Comparison of ENCODE assay signal across 17 cellular contexts in the genomic region with DNA sequence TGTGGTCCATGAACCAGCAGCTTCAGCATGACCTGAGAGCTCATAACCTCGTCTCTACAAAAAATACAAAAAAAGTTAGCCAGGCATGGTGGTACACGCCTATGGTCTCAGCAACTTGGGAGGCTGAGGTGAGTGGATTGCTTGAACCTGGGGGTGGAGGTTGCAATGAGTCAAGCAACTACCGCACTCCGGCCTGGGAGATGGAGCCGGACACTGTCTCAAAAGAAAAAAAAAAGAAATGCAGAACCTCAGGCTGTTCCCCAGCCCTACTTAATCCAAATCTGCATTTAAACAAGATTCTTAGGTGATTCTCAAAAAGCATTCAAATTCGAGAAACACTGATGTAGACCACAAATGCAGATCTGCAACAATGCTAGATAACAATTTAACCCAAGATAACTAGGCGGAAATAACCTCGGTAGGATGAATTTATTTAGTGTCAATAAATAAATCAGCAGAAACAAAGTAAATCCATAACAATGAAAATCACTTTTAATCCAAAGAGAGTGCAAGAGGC.
A peak's percentile ranks its signal among the peaks of the same experiment; 100 is the strongest.
DNase-seq lines count a peak whose midpoint lies in the region; ATAC-seq and TF ChIP-seq lines count a peak whose summit lies in the region.
"Had no signal": no experiment of that assay in that cellular context is flagged by ENCODE, and none has a peak within 500 bp of the region (broad histone marks: within the 10 kb centered on the region; RNA-seq: fewer than 3 reads in every experiment).

No MANE protein-coding gene starts in this region.

- H3K9me3 ChIP-seq in HUES64 (ENCODE audit: insufficient read depth, low read depth, low read length) (no peaks in the 10 kb centered on the region), esophagus muscularis mucosa (no peaks in the 10 kb centered on the region), neural progenitor cell (ENCODE audit: low read depth) (no peaks in the 10 kb centered on the region)
- H3K9me3 ChIP-seq: A549, BLaER1 had no signal

- TF ChIP-seq EP300 in esophagus muscularis mucosa (IDR thresholded peaks at IDR 0.05) = no peak

- peaks cover 42% of the 10 kb centered on the region for H3K4me1 ChIP-seq in GM23338 (ENCODE audit: insufficient read depth)
- peaks cover 53% of the 10 kb centered on the region for H3K4me1 ChIP-seq in HUES64 (ENCODE audit: insufficient read depth, low read length)
- H3K4me1 ChIP-seq in esophagus muscularis mucosa = peaks cover 0 to 12% (median 9%) of the 10 kb centered on the region in 4 donors
- H3K4me1 ChIP-seq in neural progenitor cell = peaks cover 44% of the 10 kb centered on the region
- H3K4me1 ChIP-seq: A549 had no signal

- DNase-seq in GM23338 (ENCODE audit: low spot score) (peak; percentile 47), esophagus muscularis mucosa (ENCODE audit: extremely low spot score) (peak; percentile 26), neural progenitor cell (ENCODE audit: low spot score) (no peak), NCI-H2227 (lab: John Stamatoyannopoulos, UW; ENCODE audit: unreplicated experiment) (no peak), cerebellar nuclear complex (lab: John Stamatoyannopoulos, UW) (no peak)
- no peak for DNase-seq in stimulated activated CD4-positive, alpha-beta T cell treated with anti-CD3 and anti-CD28 coated beads, Interleukin-4, amount 100 ng/mL, for 1 hour
- DNase-seq: Calu3; CD4-positive, alpha-beta memory T cell; DMS79 treated with DMSO at 0.1 percent for 48 hours; GF-D8; HCEC 1CT; HFFc6 had no signal

- H3K4me3 Mint-ChIP-seq in GM23338 (0 out of 3 replicates have a peak overlapping the region, but pooled peaks have one; percentile 5), neural progenitor cell (no peak overlapping the region)
- H3K4me3 Mint-ChIP-seq: CD14-positive monocyte; CD4-positive, alpha-beta memory T cell; HFFc6 had no signal

- H3K36me3 Mint-ChIP-seq in GM23338 (ENCODE audit: low read depth) (no peaks in the 10 kb centered on the region), neural progenitor cell (no peaks in the 10 kb centered on the region)
- H3K36me3 Mint-ChIP-seq: CD14-positive monocyte; CD4-positive, alpha-beta memory T cell had no signal

- no peak for TF ChIP-seq POLR2A in esophagus muscularis mucosa (IDR thresholded peaks at IDR 0.05; ENCODE audit: low read depth)

- intact Hi-C loops in esophagus muscularis mucosa (cut with DNase I) = no loop called here

- H4K20me1 ChIP-seq in GM23338 (replicated peaks; ENCODE audit: insufficient read depth) (no peaks in the 10 kb centered on the region), neural progenitor cell (ENCODE audit: low read depth) (no peaks in the 10 kb centered on the region)
- H4K20me1 ChIP-seq: BLaER1 had no signal

- H3K27ac Mint-ChIP-seq in GM23338 = peak overlapping the region; percentile 49; the same call in 1 of the 2 replicates
- H3K27ac Mint-ChIP-seq in neural progenitor cell = no peak overlapping the region
- H3K27ac Mint-ChIP-seq: CD4-positive, alpha-beta memory T cell; HFFc6 had no signal

- H3K4me2 ChIP-seq in GM23338 = peak overlapping the region; percentile 8
- H3K4me2 ChIP-seq in neural progenitor cell = peak overlapping the region; percentile 5
- H3K4me2 ChIP-seq: A549, BLaER1 had no signal

- H3K27me3 ChIP-seq in GM23338 (ENCODE audit: insufficient read depth) (no peaks in the 10 kb centered on the region), HUES64 (ENCODE audit: insufficient read depth, low read length) (no peaks in the 10 kb centered on the region), esophagus muscularis mucosa (no peaks in the 10 kb centered on the region), neural progenitor cell (no peaks in the 10 kb centered on the region)
- H3K27me3 ChIP-seq: BLaER1 had no signal

- H3K9me3 Mint-ChIP-seq in GM23338 (no peaks in the 10 kb centered on the region), neural progenitor cell (peaks cover 2% of the 10 kb centered on the region)
- H3K9me3 Mint-ChIP-seq: CD4-positive, alpha-beta memory T cell; HFFc6 had no signal

- H3K27ac ChIP-seq in GM23338 (ENCODE audit: low read depth) (peak overlapping the region; percentile 56), HUES64 (ENCODE audit: low read depth, low read length) (peak overlapping the region; percentile 51; the same call in 1 of the 2 replicates), esophagus muscularis mucosa (replicated peaks in 1 of 4) (no peak overlapping the region), neural progenitor cell (no peak overlapping the region)
- H3K27ac ChIP-seq: 22Rv1, A549, BLaER1 had no signal

- TF ChIP-seq CTCF in GM23338 (conservative IDR thresholded peaks at IDR 0.05; ENCODE audit: low read depth in 2 of 2) = no peak
- TF ChIP-seq CTCF in esophagus muscularis mucosa (IDR thresholded peaks at IDR 0.05) = no peak
- TF ChIP-seq CTCF in neural progenitor cell (IDR thresholded peaks at IDR 0.05) = no peak

- H2AFZ ChIP-seq in GM23338 (no peak overlapping the region), neural progenitor cell (replicated peaks) (peak overlapping the region; percentile 15)

- H3K36me3 ChIP-seq in GM23338 (ENCODE audit: insufficient read depth) = no peaks in the 10 kb centered on the region
- no peaks in the 10 kb centered on the region for H3K36me3 ChIP-seq in HUES64 (ENCODE audit: insufficient read depth, low read length)
- no peaks in the 10 kb centered on the region for H3K36me3 ChIP-seq in esophagus muscularis mucosa
- no peaks in the 10 kb centered on the region for H3K36me3 ChIP-seq in neural progenitor cell
- H3K36me3 ChIP-seq: BLaER1 had no signal

- no peaks in the 10 kb centered on the region for H3F3A ChIP-seq in GM23338 (replicated peaks; ENCODE audit: low read depth)
- peaks cover 20% of the 10 kb centered on the region for H3F3A ChIP-seq in neural progenitor cell (ENCODE audit: low read depth)

- ATAC-seq in GM23338 = peak; percentile 78
- ATAC-seq: A549 had no signal

- WGBS in HUES64 = 51% methylated on average over 7 of the region's 8 CpGs
- 83% methylated on average over 8 of the region's 8 CpGs for WGBS in esophagus muscularis mucosa

- H3K9ac ChIP-seq in HUES64 (ENCODE audit: low read depth, low read length) (no peak overlapping the region), neural progenitor cell (no peak overlapping the region)
- H3K9ac ChIP-seq: BLaER1 had no signal

- H3K4me1 Mint-ChIP-seq in GM23338 (peaks cover 45% of the 10 kb centered on the region), neural progenitor cell (peaks cover 17% of the 10 kb centered on the region)
- H3K4me1 Mint-ChIP-seq: CD14-positive monocyte; CD4-positive, alpha-beta memory T cell had no signal

- no peaks in the 10 kb centered on the region for H3K79me2 ChIP-seq in GM23338 (replicated peaks; ENCODE audit: insufficient read depth)
- no peaks in the 10 kb centered on the region for H3K79me2 ChIP-seq in neural progenitor cell (ENCODE audit: low read depth)

- H3K27me3 Mint-ChIP-seq in GM23338 (ENCODE audit: insufficient read depth, low read depth, poor library complexity) (peaks cover 5% of the 10 kb centered on the region), neural progenitor cell (ENCODE audit: insufficient read depth, low read depth) (peaks cover 3% of the 10 kb centered on the region)

- H3K4me3 ChIP-seq in GM23338 (no peak overlapping the region), HUES64 (ENCODE audit: low read length) (no peak overlapping the region), esophagus muscularis mucosa (no peak overlapping the region), neural progenitor cell (no peak overlapping the region)
- H3K4me3 ChIP-seq: A549, BLaER1 had no signal

- no peaks in the 10 kb centered on the region; the same call in 1 of the 2 replicates for H3K9me2 ChIP-seq in GM23338 (ENCODE audit: insufficient read depth)

TF ChIP-seq in GM23338, 12 proteins besides CTCF, POLR2A, EP300 and RAD21 (continues in another document):
- TF ChIP-seq ETS1 (IDR thresholded peaks at IDR 0.05) = no peak
- TF ChIP-seq EZH2 (IDR thresholded peaks at IDR 0.05; ENCODE audit: low read depth, unreplicated experiment) = no peak
- TF ChIP-seq EZH2phosphoT487 (IDR thresholded peaks at IDR 0.05; ENCODE audit: unreplicated experiment) = no peak
- no peak for TF ChIP-seq JUNB (IDR thresholded peaks at IDR 0.05; ENCODE audit: unreplicated experiment)
- no peak for TF ChIP-seq REST (IDR thresholded peaks at IDR 0.05; ENCODE audit: unreplicated experiment)
- TF ChIP-seq NANOG (IDR thresholded peaks at IDR 0.05; ENCODE audit: borderline replicate concordance) = peak; percentile 63; the same call in 1 of the 2 replicates

Comparison
In these comparisons a context has a peak if more than half of its experiments do, and no peak if none do; other contexts are left out.
1. DNase-seq: peak in GM23338 (single experiment) and esophagus muscularis mucosa (single experiment); none in neural progenitor cell (single experiment), NCI-H2227 (single experiment), cerebellar nuclear complex (0 of 2) and stimulated activated CD4-positive, alpha-beta T cell treated with anti-CD3 and anti-CD28 coated beads, Interleukin-4, amount 100 ng/mL, for 1 hour (single experiment).
2. H3K27ac ChIP-seq: peak in GM23338 (single experiment) and HUES64 (single experiment); none in esophagus muscularis mucosa (0 of 4) and neural progenitor cell (single experiment).